43 cellular contexts compared by ENCODE assay signal in genomic region chr10:117158297-117158696, GRCh38. TPM values are rescaled to one million over a fixed set of nuclear protein-coding genes. Genes with fewer than 3 reads are reported as not detected.
"Had no signal": no experiment of that assay in that cellular context is flagged by ENCODE, and none has a peak within 500 bp of the region (broad histone marks: within the 10 kb centered on the region; RNA-seq: fewer than 3 reads in every experiment).

No MANE protein-coding gene starts in this region.

- H3K9me3 Mint-ChIP-seq: activated naive CD4-positive, alpha-beta T cell treated with anti-CD3 and anti-CD28 coated beads for 36 hours; activated naive CD4-positive, alpha-beta T cell treated with anti-CD3 and anti-CD28 coated beads, Interleukin-2, amount 10 ng/mL, durations not matched to agents 7 days and 5 days; activated naive CD4-positive, alpha-beta T cell treated with anti-CD3 and anti-CD28 coated beads, Interleukin-2, amount 50 U/mL, for 24 hours; activated naive CD8-positive, alpha-beta T cell treated with anti-CD3 and anti-CD28 coated beads for 36 hours; activated naive CD8-positive, alpha-beta T cell treated with anti-CD3 and anti-CD28 coated beads, Interleukin-2, amount 50 U/mL, for 24 hours; activated T-cell treated with anti-CD3 and anti-CD28 coated beads, Interleukin-2, amount 50 U/mL, for 24 hours; activated T-cell treated with anti-CD3 and anti-CD28 coated beads, Interleukin-2, amount 50 U/mL, for 4 hours; activated T-cell treated with anti-CD3 and anti-CD28 coated beads, Interleukin-2, amount 50 U/mL, for 72 hours; activated T-helper 1 cell treated with anti-CD3 and anti-CD28 coated beads, Interleukin-12 subunit alpha, Interleukin-12 subunit beta, Interleukin-2, Interleukin-4 antibody, amounts not matched to agents 30 ng/mL and 10 ng/mL and 1 ng/mL, durations not matched to agents 14 hours and 24 hours and 36 hours; activated T-helper 17 cell treated with anti-CD3 and anti-CD28 coated beads, Interleukin-2, amount 50 U/mL, for 72 hours; activated T-helper 2 cell treated with anti-CD3 and anti-CD28 coated beads, Interferon-gamma antibody, Interleukin-2, Interleukin-4, amounts not matched to agents 10 μg/mL and 5 μg/mL and 100 μg/mL, durations not matched to agents 14 hours and 24 hours and 36 hours; central memory CD8-positive, alpha-beta T cell had no signal

- H3K27ac Mint-ChIP-seq: activated naive CD4-positive, alpha-beta T cell treated with anti-CD3 and anti-CD28 coated beads for 36 hours; activated naive CD4-positive, alpha-beta T cell treated with anti-CD3 and anti-CD28 coated beads, Interleukin-2, amount 10 ng/mL, durations not matched to agents 7 days and 5 days; activated naive CD4-positive, alpha-beta T cell treated with anti-CD3 and anti-CD28 coated beads, Interleukin-2, amount 50 U/mL, for 24 hours; activated naive CD8-positive, alpha-beta T cell; activated naive CD8-positive, alpha-beta T cell treated with anti-CD3 and anti-CD28 coated beads for 36 hours; activated naive CD8-positive, alpha-beta T cell treated with anti-CD3 and anti-CD28 coated beads, Interleukin-2, amount 10 ng/mL, durations not matched to agents 7 days and 5 days; activated naive CD8-positive, alpha-beta T cell treated with anti-CD3 and anti-CD28 coated beads, Interleukin-2, amount 50 U/mL, for 24 hours; activated T-cell treated with anti-CD3 and anti-CD28 coated beads, Interleukin-2, amount 50 U/mL, for 24 hours; activated T-cell treated with anti-CD3 and anti-CD28 coated beads, Interleukin-2, amount 50 U/mL, for 72 hours; activated T-helper 1 cell treated with anti-CD3 and anti-CD28 coated beads, Interleukin-12 subunit alpha, Interleukin-12 subunit beta, Interleukin-2, Interleukin-4 antibody, amounts not matched to agents 30 ng/mL and 10 ng/mL and 1 ng/mL, durations not matched to agents 14 hours and 24 hours and 36 hours; activated T-helper 17 cell treated with anti-CD3 and anti-CD28 coated beads, Interleukin-2, amount 50 U/mL, for 72 hours; activated T-helper 2 cell treated with anti-CD3 and anti-CD28 coated beads, Interferon-gamma antibody, Interleukin-2, Interleukin-4, amounts not matched to agents 10 μg/mL and 5 μg/mL and 100 μg/mL, durations not matched to agents 14 hours and 24 hours and 36 hours; brain had no signal

- H3K4me3 ChIP-seq: adrenal gland, ascending aorta, body of pancreas, breast epithelium, cardiac muscle cell had no signal

- DNase-seq: activated effector memory CD4-positive, alpha-beta T cell treated with anti-CD3 and anti-CD28 coated beads, Interleukin-2, amount 50 U/mL, for 16 hours; activated effector memory CD4-positive, alpha-beta T cell treated with Interleukin-2 at 50 U/mL for 16 hours; activated gamma-delta T cell; activated gamma-delta T cell treated with Interleukin-2 at 50 U/mL for 16 hours; activated naive CD4-positive, alpha-beta T cell; activated naive CD4-positive, alpha-beta T cell treated with anti-CD3 and anti-CD28 coated beads for 36 hours; activated naive CD4-positive, alpha-beta T cell treated with anti-CD3 and anti-CD28 coated beads, Interleukin-2, amount 10 ng/mL, durations not matched to agents 7 days and 5 days; activated naive CD4-positive, alpha-beta T cell treated with anti-CD3 and anti-CD28 coated beads, Interleukin-2, amount 50 U/mL, for 16 hours; activated naive CD4-positive, alpha-beta T cell treated with Interleukin-2 at 50 U/mL for 16 hours; activated naive CD8-positive, alpha-beta T cell treated with anti-CD3 and anti-CD28 coated beads for 36 hours; activated naive CD8-positive, alpha-beta T cell treated with anti-CD3 and anti-CD28 coated beads, Interleukin-2, amount 10 ng/mL, durations not matched to agents 7 days and 5 days; activated naive CD8-positive, alpha-beta T cell treated with anti-CD3 and anti-CD28 coated beads, Interleukin-2, amount 50 U/mL, for 24 hours; activated T-cell treated with anti-CD3 and anti-CD28 coated beads, Interleukin-2, amount 50 U/mL, for 1 hour; activated T-cell treated with anti-CD3 and anti-CD28 coated beads, Interleukin-2, amount 50 U/mL, for 24 hours; activated T-cell treated with anti-CD3 and anti-CD28 coated beads, Interleukin-2, amount 50 U/mL, for 4 hours; activated T-cell treated with anti-CD3 and anti-CD28 coated beads, Interleukin-2, amount 50 U/mL, for 48 hours; activated T-cell treated with anti-CD3 and anti-CD28 coated beads, Interleukin-2, amount 50 U/mL, for 72 hours; adrenal gland; amniotic stem cell; amygdala; anterior cingulate cortex; aorta; body of pancreas; brain microvascular endothelial cell; caudate nucleus; central memory CD4-positive, alpha-beta T cell; cerebellar nuclear complex had no signal

- H3K9me3 ChIP-seq: adrenal gland, ascending aorta, body of pancreas, breast epithelium had no signal

- FAIRE-seq: astrocyte, bronchial epithelial cell had no signal

- H3K36me3 ChIP-seq: adrenal gland, ascending aorta, brain microvascular endothelial cell, breast epithelium, cardiac muscle cell had no signal

- H3K27ac ChIP-seq: adrenal gland, ascending aorta, body of pancreas, brain microvascular endothelial cell, breast epithelium, cardiac muscle cell had no signal

- H3K36me3 Mint-ChIP-seq: activated naive CD4-positive, alpha-beta T cell treated with anti-CD3 and anti-CD28 coated beads, Interleukin-2, amount 10 ng/mL, durations not matched to agents 7 days and 5 days; activated naive CD4-positive, alpha-beta T cell treated with anti-CD3 and anti-CD28 coated beads, Interleukin-2, amount 50 U/mL, for 24 hours; activated naive CD8-positive, alpha-beta T cell; activated naive CD8-positive, alpha-beta T cell treated with anti-CD3 and anti-CD28 coated beads for 36 hours; brain had no signal

- ATAC-seq: activated naive CD8-positive, alpha-beta T cell treated with anti-CD3 and anti-CD28 coated beads, Interleukin-2, amount 50 U/mL, for 24 hours; activated T-cell treated with anti-CD3 and anti-CD28 coated beads, Interleukin-2, amount 50 U/mL, for 4 hours; activated T-cell treated with anti-CD3 and anti-CD28 coated beads, Interleukin-2, amount 50 U/mL, for 72 hours; activated T-helper 17 cell treated with anti-CD3 and anti-CD28 coated beads, Interleukin-2, amount 50 U/mL, for 72 hours; body of pancreas had no signal

- H3K4me3 Mint-ChIP-seq: activated naive CD4-positive, alpha-beta T cell treated with anti-CD3 and anti-CD28 coated beads for 36 hours; activated naive CD4-positive, alpha-beta T cell treated with anti-CD3 and anti-CD28 coated beads, Interleukin-2, amount 10 ng/mL, durations not matched to agents 7 days and 5 days; activated naive CD4-positive, alpha-beta T cell treated with anti-CD3 and anti-CD28 coated beads, Interleukin-2, amount 50 U/mL, for 24 hours; activated naive CD8-positive, alpha-beta T cell; activated naive CD8-positive, alpha-beta T cell treated with anti-CD3 and anti-CD28 coated beads for 36 hours; activated naive CD8-positive, alpha-beta T cell treated with anti-CD3 and anti-CD28 coated beads, Interleukin-2, amount 10 ng/mL, durations not matched to agents 7 days and 5 days; activated naive CD8-positive, alpha-beta T cell treated with anti-CD3 and anti-CD28 coated beads, Interleukin-2, amount 50 U/mL, for 24 hours; activated T-cell treated with anti-CD3 and anti-CD28 coated beads, Interleukin-2, amount 50 U/mL, for 24 hours; activated T-cell treated with anti-CD3 and anti-CD28 coated beads, Interleukin-2, amount 50 U/mL, for 4 hours; activated T-cell treated with anti-CD3 and anti-CD28 coated beads, Interleukin-2, amount 50 U/mL, for 72 hours; activated T-helper 1 cell treated with anti-CD3 and anti-CD28 coated beads, Interleukin-12 subunit alpha, Interleukin-12 subunit beta, Interleukin-2, Interleukin-4 antibody, amounts not matched to agents 30 ng/mL and 10 ng/mL and 1 ng/mL, durations not matched to agents 14 hours and 24 hours and 36 hours; activated T-helper 17 cell treated with anti-CD3 and anti-CD28 coated beads, Interleukin-2, amount 50 U/mL, for 72 hours; brain; central memory CD8-positive, alpha-beta T cell had no signal

RNA-seq across cellular contexts. Expression of gene VAX1, which starts 20.2 kb away (rescaled TPM):
- total RNA-seq: activated naive CD4-positive, alpha-beta T cell treated with anti-CD3 and anti-CD28 coated beads for 36 hours; activated naive CD8-positive, alpha-beta T cell treated with anti-CD3 and anti-CD28 coated beads for 36 hours; activated naive CD8-positive, alpha-beta T cell treated with anti-CD3 and anti-CD28 coated beads, Interleukin-2, amount 10 ng/mL, durations not matched to agents 7 days and 5 days; activated T-cell treated with anti-CD3 and anti-CD28 coated beads, Interleukin-2, amount 50 U/mL, for 4 hours; activated T-cell treated with anti-CD3 and anti-CD28 coated beads, Interleukin-2, amount 50 U/mL, for 72 hours; activated T-helper 1 cell treated with anti-CD3 and anti-CD28 coated beads, Interleukin-12 subunit alpha, Interleukin-12 subunit beta, Interleukin-2, Interleukin-4 antibody, amounts not matched to agents 30 ng/mL and 10 ng/mL and 1 ng/mL, durations not matched to agents 14 hours and 24 hours and 36 hours; activated T-helper 17 cell treated with anti-CD3 and anti-CD28 coated beads, Interleukin-2, amount 50 U/mL, for 72 hours; activated T-helper 2 cell treated with anti-CD3 and anti-CD28 coated beads, Interferon-gamma antibody, Interleukin-2, Interleukin-4, amounts not matched to agents 10 μg/mL and 5 μg/mL and 100 μg/mL, durations not matched to agents 14 hours and 24 hours and 36 hours; adrenal gland; aorta; ascending aorta; body of pancreas; breast epithelium; bronchial epithelial cell; cardiac muscle cell; cardiac septum; cerebellum; chondrocyte had no signal
- polyA plus RNA-seq: adipose tissue, adrenal gland, aorta, cardiac muscle cell had no signal

RNA-seq across cellular contexts. Expression of gene KCNK18, which starts 39.0 kb away (rescaled TPM):
- total RNA-seq: activated naive CD4-positive, alpha-beta T cell treated with anti-CD3 and anti-CD28 coated beads for 36 hours; activated naive CD8-positive, alpha-beta T cell treated with anti-CD3 and anti-CD28 coated beads for 36 hours; activated naive CD8-positive, alpha-beta T cell treated with anti-CD3 and anti-CD28 coated beads, Interleukin-2, amount 10 ng/mL, durations not matched to agents 7 days and 5 days; activated T-cell treated with anti-CD3 and anti-CD28 coated beads, Interleukin-2, amount 50 U/mL, for 4 hours; activated T-cell treated with anti-CD3 and anti-CD28 coated beads, Interleukin-2, amount 50 U/mL, for 72 hours; activated T-helper 1 cell treated with anti-CD3 and anti-CD28 coated beads, Interleukin-12 subunit alpha, Interleukin-12 subunit beta, Interleukin-2, Interleukin-4 antibody, amounts not matched to agents 30 ng/mL and 10 ng/mL and 1 ng/mL, durations not matched to agents 14 hours and 24 hours and 36 hours; activated T-helper 17 cell treated with anti-CD3 and anti-CD28 coated beads, Interleukin-2, amount 50 U/mL, for 72 hours; activated T-helper 2 cell treated with anti-CD3 and anti-CD28 coated beads, Interferon-gamma antibody, Interleukin-2, Interleukin-4, amounts not matched to agents 10 μg/mL and 5 μg/mL and 100 μg/mL, durations not matched to agents 14 hours and 24 hours and 36 hours; adrenal gland; aorta; ascending aorta; astrocyte; body of pancreas; breast epithelium; bronchial epithelial cell; cardiac muscle cell; cardiac septum; cerebellum; chondrocyte had no signal
- polyA plus RNA-seq: adipose tissue, adrenal gland, aorta, cardiac muscle cell had no signal
